14 cellular contexts compared by ENCODE assay signal in genomic region chr2:209875270-209875669, GRCh38.
DNase-seq lines count a peak whose midpoint lies in the region; ATAC-seq, FAIRE-seq and TF ChIP-seq lines count a peak whose summit lies in the region.
"Had no signal": no experiment of that assay in that cellular context is flagged by ENCODE, and none has a peak within 500 bp of the region (broad histone marks: within the 10 kb centered on the region; RNA-seq: fewer than 3 reads in every experiment).

No MANE protein-coding gene starts in this region.

- intact Hi-C loops in mucosa of descending colon (cut with DNase I, micrococcal nuclease), result no loop called here

- no peak overlapping the region for H2BK120ac ChIP-seq in H1 (replicated peaks; ENCODE audit: low read depth, low read length)

- no peak overlapping the region for H2AFZ ChIP-seq in SK-N-SH (ENCODE audit: low read depth)
- no peak overlapping the region for H2AFZ ChIP-seq in H1 (ENCODE audit: low read length)
- H2AFZ ChIP-seq in keratinocyte (ENCODE audit: control insufficient read depth, low read length), result peak overlapping the region; percentile 27

- no peaks in the 10 kb centered on the region for H3K36me3 ChIP-seq in SK-N-SH (replicated peaks in 1 of 2; ENCODE audit: control insufficient read depth in 1 of 2, insufficient read depth in 2 of 2, low read length in 1 of 2)
- no peaks in the 10 kb centered on the region for H3K36me3 ChIP-seq in H1 (ENCODE audit: control insufficient read depth in 2 of 4, insufficient read depth in 4 of 4, low read length in 3 of 4)
- no peaks in the 10 kb centered on the region for H3K36me3 ChIP-seq in keratinocyte (ENCODE audit: control insufficient read depth in 2 of 2, extremely low read depth in 1 of 2, insufficient read depth in 2 of 2, low read length in 2 of 2)
- no peaks in the 10 kb centered on the region for H3K36me3 ChIP-seq in mucosa of descending colon (ENCODE audit: low read depth)
- H3K36me3 ChIP-seq: BLaER1 treated with 17β-estradiol and CSF1 and Interleukin-3, amounts not matched to agents 10 nM and 100 nM; HAP-1 had no signal

- H3K27ac ChIP-seq in RWPE1 (no peak overlapping the region), SK-N-SH (ENCODE audit: low read depth in 2 of 2, low read length in 1 of 2) (no peak overlapping the region), H1 (ENCODE audit: low read depth, low read length) (no peak overlapping the region), keratinocyte (ENCODE audit: control insufficient read depth, insufficient read depth, low read length) (no peak overlapping the region)
- H3K27ac ChIP-seq: BLaER1 treated with 17β-estradiol and CSF1 and Interleukin-3, amounts not matched to agents 10 nM and 100 nM had no signal

- no peak for TF ChIP-seq POLR2A in H1 (IDR thresholded peaks at IDR 0.05; ENCODE audit: control extremely low read depth in 1 of 2, low read depth in 2 of 2, low read length in 2 of 2)

- CTCF ChIA-PET in RWPE1 (lab: Yijun Ruan, JAX) (interaction anchor here (0.6 kb wide), 1 partner anchor 246 kb away, joined by 3 read pairs; no protein-coding TSS in a partner anchor), SK-N-SH (lab: Yijun Ruan, JAX) (no interaction called here), H1 (lab: Charles Lee; ENCODE audit: partially characterized antibody) (no interaction called here)

- H2BK20ac ChIP-seq in H1 (ENCODE audit: low read length), result no peak overlapping the region

- H3K18ac ChIP-seq in H1 (ENCODE audit: extremely low read depth, low read length), result no peak overlapping the region

- peak; percentile 11 to 68; a peak in 1 of 4 replicates for TF ChIP-seq EP300 in SK-N-SH (IDR thresholded peaks at IDR 0.05; ENCODE audit: borderline replicate concordance in 1 of 2, low read depth in 1 of 2, low read length in 1 of 2)
- no peak for TF ChIP-seq EP300 in H1 (IDR thresholded peaks at IDR 0.05; ENCODE audit: borderline replicate concordance in 1 of 2, low read depth in 2 of 2, low read length in 2 of 2)

- 0 out of 2 replicates have a peak overlapping the region, but pooled peaks have one; percentile 18 for H2AK5ac ChIP-seq in H1 (ENCODE audit: low read depth, low read length)

- no peak overlapping the region for H3K23ac ChIP-seq in H1 (ENCODE audit: insufficient read length)

- FAIRE-seq in H1 (lab: Jason Lieb, UNC) (no peak), keratinocyte (lab: Jason Lieb, UNC) (peak; percentile 71)
- FAIRE-seq: GM12878 had no signal

- POLR2A ChIA-PET in RWPE1 (lab: Yijun Ruan, JAX; ENCODE audit: low non-redundant PET), result no interaction called here
- POLR2A ChIA-PET in SK-N-SH (lab: Yijun Ruan, JAX), result no interaction called here
- POLR2A ChIA-PET in H1 (lab: Charles Lee; ENCODE audit: partially characterized antibody), result no interaction called here

- no peak overlapping the region for H4K91ac ChIP-seq in H1 (replicated peaks; ENCODE audit: insufficient read length, low read length)

- H4K8ac ChIP-seq in H1 (ENCODE audit: extremely low read depth, insufficient read depth, low read length), result no peak overlapping the region

- H3K23me2 ChIP-seq in H1 (ENCODE audit: low read depth, low read length), result no peaks in the 10 kb centered on the region

- dilution Hi-C loops in keratinocyte (cut with MboI; ENCODE audit: extremely low pct_ligation_motif_present, low sequenced_read_pairs), result no loop called here

- TF ChIP-seq RAD21 in SK-N-SH (IDR thresholded peaks at IDR 0.05; ENCODE audit: low read length), result no peak
- TF ChIP-seq RAD21 in H1 (IDR thresholded peaks at IDR 0.05 in 1 of 2, conservative IDR thresholded peaks at IDR 0.05 in 1 of 2; ENCODE audit: low read depth in 2 of 2, low read length in 2 of 2), result no peak

- H3K79me2 ChIP-seq in SK-N-SH (ENCODE audit: insufficient read depth) (no peaks in the 10 kb centered on the region), H1 (ENCODE audit: control insufficient read depth in 1 of 2, insufficient read depth in 2 of 2, low read length in 2 of 2) (no peaks in the 10 kb centered on the region), keratinocyte (ENCODE audit: control insufficient read depth, insufficient read depth, low read length) (no peaks in the 10 kb centered on the region)

- WGBS in SK-N-SH (ENCODE audit: low lambda C conversion rate), result 36% methylated on average over 1 of the region's 1 CpG
- WGBS in H1 (ENCODE audit: extremely low coverage in 1 of 2, insufficient coverage in 1 of 2, insufficient read length in 1 of 2, insufficient replicate concordance in 2 of 2, low coverage in 1 of 2, low lambda C conversion rate in 2 of 2, missing lambda C conversion rate in 1 of 2), 2 experiments, result 100% methylated on average over 1 of the region's 1 CpG; no CpG with 5 or more reads in 1 of the 2 experiments

- H3K4ac ChIP-seq in H1 (replicated peaks; ENCODE audit: insufficient read length, low read depth, low read length), result no peak overlapping the region

- TF ChIP-seq CTCF in RWPE1 (conservative IDR thresholded peaks at IDR 0.05; ENCODE audit: low read depth), result no peak
- TF ChIP-seq CTCF in SK-N-SH (IDR thresholded peaks at IDR 0.05), result no peak
- no peak for TF ChIP-seq CTCF in H1 (IDR thresholded peaks at IDR 0.05; ENCODE audit: control extremely low read depth in 1 of 3, insufficient read depth in 1 of 3, low read depth in 1 of 3, low read length in 3 of 3)
- TF ChIP-seq CTCF in keratinocyte (optimal IDR thresholded peaks at IDR 0.05 in 1 of 3, IDR thresholded peaks at IDR 0.05 in 1 of 3, conservative IDR thresholded peaks at IDR 0.05 in 1 of 3; ENCODE audit: extremely low read depth in 1 of 3, insufficient read depth in 2 of 3, low read length in 3 of 3), result no peak
- TF ChIP-seq CTCF in mucosa of descending colon (IDR thresholded peaks at IDR 0.05), result no peak

- H3K4me2 ChIP-seq in SK-N-SH (no peak overlapping the region), H1 (ENCODE audit: insufficient read depth in 1 of 2, low read depth in 2 of 2, low read length in 2 of 2) (no peak overlapping the region), keratinocyte (ENCODE audit: control insufficient read depth, extremely low read depth, insufficient read depth, low read depth, low read length) (peak overlapping the region; percentile 35)
- H3K4me2 ChIP-seq: BLaER1 treated with 17β-estradiol and CSF1 and Interleukin-3, amounts not matched to agents 10 nM and 100 nM had no signal

- H3K9ac ChIP-seq in SK-N-SH, result no peak overlapping the region
- no peak overlapping the region for H3K9ac ChIP-seq in H1 (replicated peaks in 1 of 4; ENCODE audit: extremely low read depth in 1 of 4, low read depth in 3 of 4, low read length in 3 of 4)
- H3K9ac ChIP-seq in keratinocyte (ENCODE audit: control insufficient read depth, extremely low read depth, insufficient read depth, low read length), result no peak overlapping the region
- H3K9ac ChIP-seq: BLaER1 treated with 17β-estradiol and CSF1 and Interleukin-3, amounts not matched to agents 10 nM and 100 nM had no signal

- no peaks in the 10 kb centered on the region for H3K79me1 ChIP-seq in H1 (ENCODE audit: low read depth, low read length)

- no peaks in the 10 kb centered on the region for H3K9me1 ChIP-seq in keratinocyte (ENCODE audit: control insufficient read depth, extremely low read depth, insufficient read depth, low read length)

- H4K5ac ChIP-seq in H1 (ENCODE audit: insufficient read length, low read depth, low read length), result no peak overlapping the region

- H3K4me1 ChIP-seq in SK-N-SH (ENCODE audit: control insufficient read depth in 1 of 2, insufficient read depth in 2 of 2, low read depth in 1 of 2, low read length in 1 of 2), result peaks cover 0 to 16% of the 10 kb centered on the region in 2 experiments; a peak in 2 of 4 replicates
- H3K4me1 ChIP-seq in H1 (replicated peaks in 1 of 4; ENCODE audit: control insufficient read depth in 3 of 4, insufficient read depth in 4 of 4, low read length in 3 of 4), result peaks cover 0 to 2% (median 0%) of the 10 kb centered on the region in 4 experiments; a peak in 1 of 7 replicates
- peaks cover 16% of the 10 kb centered on the region for H3K4me1 ChIP-seq in keratinocyte (ENCODE audit: control insufficient read depth, extremely low read depth, insufficient read depth, low read length)
- no peaks in the 10 kb centered on the region for H3K4me1 ChIP-seq in mucosa of descending colon (ENCODE audit: low read depth)
- H3K4me1 ChIP-seq: BLaER1 treated with 17β-estradiol and CSF1 and Interleukin-3, amounts not matched to agents 10 nM and 100 nM had no signal

- H4K20me1 ChIP-seq in SK-N-SH (ENCODE audit: insufficient read depth) (no peaks in the 10 kb centered on the region), H1 (replicated peaks in 1 of 2; ENCODE audit: control insufficient read depth in 1 of 2, insufficient read depth in 2 of 2, low read length in 2 of 2) (no peaks in the 10 kb centered on the region), keratinocyte (ENCODE audit: control insufficient read depth, extremely low read depth, insufficient read depth, low read length) (no peaks in the 10 kb centered on the region)
- H4K20me1 ChIP-seq: BLaER1 treated with 17β-estradiol and CSF1 and Interleukin-3, amounts not matched to agents 10 nM and 100 nM had no signal

- no peak for ATAC-seq in mucosa of descending colon
- ATAC-seq: CD8-positive, alpha-beta T cell; GM12878 had no signal

- H3K27me3 ChIP-seq in SK-N-SH (ENCODE audit: insufficient read depth), result no peaks in the 10 kb centered on the region
- H3K27me3 ChIP-seq in H1 (replicated peaks in 1 of 4; ENCODE audit: control insufficient read depth in 3 of 4, extremely low read depth in 1 of 4, insufficient read depth in 3 of 4, low read length in 3 of 4), result no peaks in the 10 kb centered on the region
- H3K27me3 ChIP-seq in keratinocyte (ENCODE audit: control insufficient read depth, extremely low read depth, insufficient read depth, low read length), result no peaks in the 10 kb centered on the region
- H3K27me3 ChIP-seq: BLaER1 treated with 17β-estradiol and CSF1 and Interleukin-3, amounts not matched to agents 10 nM and 100 nM had no signal

- no peak overlapping the region for H3K4me3 ChIP-seq in SK-N-SH (ENCODE audit: low read depth in 2 of 2, low read length in 1 of 2)
- H3K4me3 ChIP-seq in H1 (ENCODE audit: extremely low read depth in 1 of 4, insufficient read depth in 2 of 4, low read depth in 3 of 4, low read length in 4 of 4), result no peak overlapping the region
- no peak overlapping the region for H3K4me3 ChIP-seq in keratinocyte (ENCODE audit: control insufficient read depth in 2 of 3, extremely low read depth in 1 of 3, insufficient read depth in 2 of 3, low read depth in 1 of 3, low read length in 3 of 3)
- H3K4me3 ChIP-seq in mucosa of descending colon, result no peak overlapping the region
- H3K4me3 ChIP-seq: BLaER1 treated with 17β-estradiol and CSF1 and Interleukin-3, amounts not matched to agents 10 nM and 100 nM; GM12878; HAP-1 had no signal

- H2BK15ac ChIP-seq in H1 (ENCODE audit: low read length), result no peak overlapping the region

- no peak overlapping the region for H3K56ac ChIP-seq in H1 (replicated peaks; ENCODE audit: insufficient read length, low read depth, low read length)

- peak; percentile 5 for DNase-seq in RWPE1 (ENCODE audit: low spot score)
- DNase-seq in SK-N-SH, result no peak
- DNase-seq in H1 (ENCODE audit: low read depth in 1 of 2, low spot score in 2 of 2), result no peak
- peak; percentile 28 for DNase-seq in keratinocyte (ENCODE audit: low read depth, low spot score)
- DNase-seq in stimulated activated CD4-positive, alpha-beta T cell treated with anti-CD3 and anti-CD28 coated beads, Interleukin-12 subunit alpha, Interleukin-12 subunit beta, amount 100 ng/mL, for 4 hours, result no peak
- DNase-seq in NOMO-1 treated with DMSO at 0.1 percent for 48 hours (lab: John Stamatoyannopoulos, UW; ENCODE audit: unreplicated experiment), result no peak
- DNase-seq in mucosa of descending colon, result no peak
- DNase-seq: Calu3; CD8-positive, alpha-beta T cell; DMS79 treated with DMSO at 0.1 percent for 48 hours; GF-D8 had no signal

- H3K9me3 ChIP-seq in SK-N-SH (no peaks in the 10 kb centered on the region), H1 (ENCODE audit: insufficient read depth in 2 of 2, low read depth in 1 of 2, low read length in 1 of 2) (no peaks in the 10 kb centered on the region), keratinocyte (ENCODE audit: control insufficient read depth, low read depth, low read length) (no peaks in the 10 kb centered on the region), mucosa of descending colon (no peaks in the 10 kb centered on the region)
- H3K9me3 ChIP-seq: BLaER1 treated with 17β-estradiol and CSF1 and Interleukin-3, amounts not matched to agents 10 nM and 100 nM; HAP-1 had no signal

- H3F3A ChIP-seq in SK-N-SH (replicated peaks; ENCODE audit: insufficient read depth), result no peaks in the 10 kb centered on the region

- H2BK12ac ChIP-seq in H1 (ENCODE audit: low read depth, low read length), result no peak overlapping the region

- no peak overlapping the region for H3K14ac ChIP-seq in H1 (ENCODE audit: insufficient read length)

- H2BK5ac ChIP-seq in H1 (ENCODE audit: low read depth, low read length), result no peak overlapping the region

- no peaks in the 10 kb centered on the region for H3K9me2 ChIP-seq in SK-N-SH

Comparison
In these comparisons a context has a peak if more than half of its experiments do, and no peak if none do; other contexts are left out.
1. DNase-seq: peak in RWPE1 (single experiment) and keratinocyte (single experiment); none in SK-N-SH (single experiment), H1 (0 of 2), stimulated activated CD4-positive, alpha-beta T cell treated with anti-CD3 and anti-CD28 coated beads, Interleukin-12 subunit alpha, Interleukin-12 subunit beta, amount 100 ng/mL, for 4 hours (single experiment), NOMO-1 treated with DMSO at 0.1 percent for 48 hours (single experiment) and mucosa of descending colon (0 of 3).